ENCODE assay signal across 8 cellular contexts in the genomic region with DNA sequence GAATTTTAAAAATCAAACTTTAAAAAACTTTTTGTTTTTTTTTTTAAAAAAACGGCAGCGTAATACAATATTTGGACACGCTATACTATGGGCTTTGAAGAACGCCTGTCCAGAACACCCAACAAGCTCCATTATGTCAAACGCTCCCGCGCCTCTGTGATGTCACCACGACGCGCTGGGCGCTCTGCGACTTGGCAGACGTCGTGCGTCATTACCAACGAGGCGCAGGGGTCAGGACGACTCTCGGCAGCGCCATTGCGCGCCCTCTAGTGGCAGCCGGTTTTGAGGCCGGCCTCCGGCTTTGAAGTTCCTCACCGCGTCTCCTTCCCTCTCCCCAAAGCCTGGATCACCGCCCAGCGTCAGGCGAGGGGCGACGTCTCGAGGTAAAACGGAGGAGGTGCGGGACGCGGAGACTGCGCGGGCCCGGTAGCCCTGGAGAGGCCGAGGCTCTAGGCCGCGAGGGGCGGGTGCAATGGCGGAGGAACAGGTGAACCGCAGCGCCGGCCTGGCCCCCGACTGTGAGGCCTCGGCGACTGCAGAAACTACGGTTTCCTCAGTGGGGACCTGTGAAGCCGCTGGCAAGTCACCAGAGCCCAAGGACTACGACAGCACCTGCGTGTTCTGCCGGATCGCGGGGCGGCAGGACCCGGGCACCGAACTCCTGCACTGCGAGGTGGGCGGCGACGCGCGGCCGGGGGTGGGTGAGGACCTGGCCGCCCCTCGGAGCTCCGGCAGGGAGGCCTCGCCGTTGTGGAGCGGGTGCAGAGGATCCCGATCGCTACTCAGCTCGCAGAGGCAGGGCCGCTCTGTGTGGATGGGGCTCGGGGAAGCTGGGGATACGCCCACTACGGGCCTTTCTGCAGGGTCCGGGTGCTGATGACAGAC.
DNase-seq lines count a peak whose midpoint lies in the region; ATAC-seq lines count a peak whose summit lies in the region.

Gene HINT3, plus strand, starts transcription at position 265 of the 885 bp plus-strand sequence. Its CDS starts 208 bp downstream, at position 473.

- ATAC-seq in GM19043 (IDR thresholded peaks at IDR 0.05; ENCODE audit: low read depth, unreplicated experiment) (peak; percentile 90), HG03378 (IDR thresholded peaks at IDR 0.05; ENCODE audit: unreplicated experiment) (peak; percentile 86)

- DNase-seq in Ammon's horn (ENCODE audit: low spot score) = peak; percentile 99
- DNase-seq in NCI-H446 treated with DMSO at 0.1 percent for 48 hours (lab: John Stamatoyannopoulos, UW) = peak; percentile 90
- peak; percentile 99 for DNase-seq in activated CD4-positive, CD25-positive, alpha-beta regulatory T cell treated with anti-CD3 and anti-CD28 coated beads, Interleukin-2, amount 50 U/mL, for 72 hours
- DNase-seq in cerebellar nuclear complex (lab: John Stamatoyannopoulos, UW) = peak; percentile 88 to 90
- peak; percentile 98 for DNase-seq in islet precursor cell
- DNase-seq in stimulated activated CD4-positive, alpha-beta T cell treated with anti-CD3 and anti-CD28 coated beads, Interleukin-12 subunit alpha, Interleukin-12 subunit beta, amount 100 ng/mL, for 48 hours (ENCODE audit: low read depth in 2 of 3, low spot score in 1 of 3) = peak; percentile 96 to 99 (median 96)

Comparison
In these comparisons a context has a peak if more than half of its experiments do, and no peak if none do; other contexts are left out.
1. Peak in every context shown above with its lines: DNase-seq and ATAC-seq.